Comparison of ENCODE assay signal across 18 cellular contexts in genomic region chr1:30533141-30533540, GRCh38.
DNase-seq lines count a peak whose midpoint lies in the region; ATAC-seq and TF ChIP-seq lines count a peak whose summit lies in the region.
"Had no signal": no experiment of that assay in that cellular context is flagged by ENCODE, and none has a peak within 500 bp of the region (broad histone marks: within the 10 kb centered on the region; RNA-seq: fewer than 3 reads in every experiment).

No MANE protein-coding gene starts in this region.

- H3K9me3 Mint-ChIP-seq in activated CD8-positive, alpha-beta memory T cell treated with anti-CD3 and anti-CD28 coated beads, Interleukin-2, amount 10 ng/mL, durations not matched to agents 7 days and 5 days (ENCODE audit: low read depth) = no peaks in the 10 kb centered on the region
- H3K9me3 Mint-ChIP-seq: CD8-positive, alpha-beta T cell; HFFc6 had no signal

- H2AFZ ChIP-seq in neuronal stem cell (ENCODE audit: low read length) = no peak overlapping the region

- no peaks in the 10 kb centered on the region for H3K4me1 Mint-ChIP-seq in activated CD8-positive, alpha-beta memory T cell treated with anti-CD3 and anti-CD28 coated beads, Interleukin-2, amount 10 ng/mL, durations not matched to agents 7 days and 5 days
- H3K4me1 Mint-ChIP-seq: CD14-positive monocyte had no signal

- H3K18ac ChIP-seq in neuronal stem cell (ENCODE audit: low read length) = peak overlapping the region; percentile 35

- H3K79me1 ChIP-seq in neuronal stem cell (ENCODE audit: low read depth, low read length) = no peaks in the 10 kb centered on the region

- WGBS in neuronal stem cell (ENCODE audit: extremely low coverage in 2 of 2, insufficient read length in 2 of 2, insufficient replicate concordance in 1 of 2), 2 donors = no CpG with 5 or more reads among the region's 3 CpGs

- H3K9me3 ChIP-seq in neuronal stem cell (replicated peaks in 1 of 2; ENCODE audit: control insufficient read depth in 2 of 2, insufficient read depth in 1 of 2, low read depth in 1 of 2, low read length in 2 of 2) (no peaks in the 10 kb centered on the region), upper lobe of right lung (no peaks in the 10 kb centered on the region), breast epithelium (no peaks in the 10 kb centered on the region), Peyer's patch (no peaks in the 10 kb centered on the region)
- H3K9me3 ChIP-seq: HAP-1 had no signal

- H2BK12ac ChIP-seq in neuronal stem cell (ENCODE audit: low read length) = no peak overlapping the region

- DNase-seq in activated CD8-positive, alpha-beta memory T cell treated with anti-CD3 and anti-CD28 coated beads, Interleukin-2, amount 10 ng/mL, durations not matched to agents 7 days and 5 days = peak; percentile 19
- no peak for DNase-seq in activated CD8-positive, alpha-beta memory T cell treated with anti-CD3 and anti-CD28 coated beads for 24 hours
- DNase-seq in ecto neural progenitor cell (ENCODE audit: low spot score) (peak; percentile 37), neuronal stem cell (ENCODE audit: low spot score) (no peak), upper lobe of right lung (peak; percentile 8), breast epithelium (ENCODE audit: low spot score in 2 of 2) (no peak), Peyer's patch (no peak), kidney glomerular epithelial cell (lab: John Stamatoyannopoulos, UW) (no peak)
- DNase-seq: COR-L47, DND-41, GDM1, GOT3, HFFc6 had no signal

- H3K27ac Mint-ChIP-seq in activated CD8-positive, alpha-beta memory T cell treated with anti-CD3 and anti-CD28 coated beads, Interleukin-2, amount 10 ng/mL, durations not matched to agents 7 days and 5 days = no peak overlapping the region
- H3K27ac Mint-ChIP-seq: CD14-positive monocyte; CD8-positive, alpha-beta T cell; HFFc6 had no signal

- no peak overlapping the region for H3K9ac ChIP-seq in neuronal stem cell (ENCODE audit: low read depth, low read length, poor library complexity)

- H3K14ac ChIP-seq in neuronal stem cell (ENCODE audit: low read length) = no peak overlapping the region

- no peak overlapping the region for H3K4ac ChIP-seq in neuronal stem cell (ENCODE audit: low read length)

- H3K36me3 Mint-ChIP-seq in activated CD8-positive, alpha-beta memory T cell treated with anti-CD3 and anti-CD28 coated beads, Interleukin-2, amount 10 ng/mL, durations not matched to agents 7 days and 5 days = no peaks in the 10 kb centered on the region
- H3K36me3 Mint-ChIP-seq: CD14-positive monocyte; CD8-positive, alpha-beta T cell had no signal

- no peak overlapping the region for H3K4me2 ChIP-seq in neuronal stem cell (ENCODE audit: insufficient read depth, low read length, poor library complexity, severe bottlenecking)

- H3K4me3 Mint-ChIP-seq in activated CD8-positive, alpha-beta memory T cell treated with anti-CD3 and anti-CD28 coated beads, Interleukin-2, amount 10 ng/mL, durations not matched to agents 7 days and 5 days = no peak overlapping the region
- H3K4me3 Mint-ChIP-seq: CD14-positive monocyte; CD8-positive, alpha-beta T cell; HFFc6 had no signal

- H3K27me3 ChIP-seq in neuronal stem cell (ENCODE audit: control insufficient read depth in 3 of 3, insufficient read depth in 3 of 3, low read depth in 1 of 3, low read length in 3 of 3) (no peaks in the 10 kb centered on the region), upper lobe of right lung (peaks cover 4% of the 10 kb centered on the region), breast epithelium (no peaks in the 10 kb centered on the region), Peyer's patch (no peaks in the 10 kb centered on the region)

- TF ChIP-seq POLR2A in breast epithelium (IDR thresholded peaks at IDR 0.05) = no peak
- TF ChIP-seq POLR2A in Peyer's patch (IDR thresholded peaks at IDR 0.05) = no peak

- ATAC-seq in activated CD8-positive, alpha-beta memory T cell treated with anti-CD3 and anti-CD28 coated beads, Interleukin-2, amount 10 ng/mL, durations not matched to agents 7 days and 5 days = no peak
- no peak for ATAC-seq in upper lobe of right lung
- ATAC-seq: CD8-positive, alpha-beta T cell had no signal

- H3K27ac ChIP-seq in neuronal stem cell (replicated peaks; ENCODE audit: low read length) = no peak overlapping the region
- no peak overlapping the region for H3K27ac ChIP-seq in upper lobe of right lung
- H3K27ac ChIP-seq in breast epithelium = no peak overlapping the region
- no peak overlapping the region for H3K27ac ChIP-seq in Peyer's patch
- H3K27ac ChIP-seq: 22Rv1, HL-60 had no signal

- intact Hi-C loops in upper lobe of right lung (cut with DNase I) (no loop called here), breast epithelium (cut with DNase I; ENCODE audit: low total_unique reads) (no loop called here)

- no peak for TF ChIP-seq CTCF in upper lobe of right lung (IDR thresholded peaks at IDR 0.05)
- no peak for TF ChIP-seq CTCF in breast epithelium (IDR thresholded peaks at IDR 0.05)
- TF ChIP-seq CTCF in Peyer's patch (IDR thresholded peaks at IDR 0.05) = no peak

- H2BK5ac ChIP-seq in neuronal stem cell (ENCODE audit: low read length) = no peak overlapping the region

- H2AK5ac ChIP-seq in neuronal stem cell (ENCODE audit: low read depth, low read length) = no peak overlapping the region

- H3K23ac ChIP-seq in neuronal stem cell (ENCODE audit: low read depth, low read length, poor library complexity) = no peak overlapping the region

- H3K36me3 ChIP-seq in neuronal stem cell (replicated peaks in 1 of 2; ENCODE audit: control insufficient read depth in 2 of 2, insufficient read depth in 2 of 2, low read length in 2 of 2) = no peaks in the 10 kb centered on the region
- no peaks in the 10 kb centered on the region for H3K36me3 ChIP-seq in upper lobe of right lung
- H3K36me3 ChIP-seq in breast epithelium = no peaks in the 10 kb centered on the region
- H3K36me3 ChIP-seq in Peyer's patch = no peaks in the 10 kb centered on the region
- H3K36me3 ChIP-seq: HAP-1 had no signal

- H3K27me3 Mint-ChIP-seq in activated CD8-positive, alpha-beta memory T cell treated with anti-CD3 and anti-CD28 coated beads, Interleukin-2, amount 10 ng/mL, durations not matched to agents 7 days and 5 days = peaks cover 14% of the 10 kb centered on the region

- peak overlapping the region; percentile 48 for H4K8ac ChIP-seq in neuronal stem cell (ENCODE audit: low read depth, low read length)

- no peak overlapping the region for H3K4me3 ChIP-seq in neuronal stem cell (ENCODE audit: low read length in 2 of 2)
- H3K4me3 ChIP-seq in upper lobe of right lung = no peak overlapping the region
- H3K4me3 ChIP-seq in breast epithelium = no peak overlapping the region
- H3K4me3 ChIP-seq in Peyer's patch = no peak overlapping the region
- H3K4me3 ChIP-seq: HAP-1 had no signal

- no peak overlapping the region for H2BK15ac ChIP-seq in neuronal stem cell (ENCODE audit: low read length)

- no peak overlapping the region for H4K91ac ChIP-seq in neuronal stem cell (ENCODE audit: low read depth, low read length, poor library complexity)

- H3K4me1 ChIP-seq in neuronal stem cell (ENCODE audit: control insufficient read depth in 2 of 2, insufficient read depth in 1 of 2, low read depth in 1 of 2, low read length in 2 of 2) = no peaks in the 10 kb centered on the region
- H3K4me1 ChIP-seq in upper lobe of right lung = no peaks in the 10 kb centered on the region
- no peaks in the 10 kb centered on the region for H3K4me1 ChIP-seq in breast epithelium
- H3K4me1 ChIP-seq in Peyer's patch = no peaks in the 10 kb centered on the region
- H3K4me1 ChIP-seq: HAP-1 had no signal

- CTCF ChIA-PET in activated CD8-positive, alpha-beta memory T cell treated with anti-CD3 and anti-CD28 coated beads, Interleukin-2, amount 10 ng/mL, durations not matched to agents 7 days and 5 days (lab: Charles Lee) = no interaction called here

- H2BK120ac ChIP-seq in neuronal stem cell (ENCODE audit: low read depth, low read length) = no peak overlapping the region

Comparison
In these comparisons a context has a peak if more than half of its experiments do, and no peak if none do; other contexts are left out.
1. DNase-seq: peak in activated CD8-positive, alpha-beta memory T cell treated with anti-CD3 and anti-CD28 coated beads, Interleukin-2, amount 10 ng/mL, durations not matched to agents 7 days and 5 days (single experiment), ecto neural progenitor cell (single experiment) and upper lobe of right lung (single experiment); none in activated CD8-positive, alpha-beta memory T cell treated with anti-CD3 and anti-CD28 coated beads for 24 hours (single experiment), neuronal stem cell (single experiment), breast epithelium (0 of 2), Peyer's patch (0 of 3) and kidney glomerular epithelial cell (single experiment).